In genomic region chr11:19687372-19687771, GRCh38 we compare ENCODE assay signal across 9 cellular contexts.
"Had no signal": no experiment of that assay in that cellular context is flagged by ENCODE, and none has a peak within 500 bp of the region (broad histone marks: within the 10 kb centered on the region; RNA-seq: fewer than 3 reads in every experiment).

No MANE protein-coding gene starts in this region.

- ATAC-seq: HCT116, HepG2 had no signal

- H3K27ac Mint-ChIP-seq: HFFc6, IgD-negative memory B cell had no signal

- DNase-seq: GM23248, GOT3, H7, HFFc6 had no signal

- H3K36me3 Mint-ChIP-seq: IgD-negative memory B cell had no signal

- H3K27ac ChIP-seq: GM23248, HL-60 had no signal

- H3K9ac ChIP-seq: GM23248 had no signal

- H3K4me3 Mint-ChIP-seq: HFFc6, IgD-negative memory B cell had no signal

- H2AFZ ChIP-seq: GM23248 had no signal

- H3K4me1 ChIP-seq: HAP-1 had no signal

- H3K9me3 ChIP-seq: HAP-1 had no signal

- H3K4me3 ChIP-seq: GM23248, HAP-1 had no signal

- H3K9me3 Mint-ChIP-seq: HFFc6 had no signal

- H3K36me3 ChIP-seq: HAP-1 had no signal
